In genomic region chr7:95863-96260, GRCh38 we compare ENCODE assay signal across 16 cellular contexts.
"Had no signal": no experiment of that assay in that cellular context is flagged by ENCODE, and none has a peak within 500 bp of the region (broad histone marks: within the 10 kb centered on the region; RNA-seq: fewer than 3 reads in every experiment).

No MANE protein-coding gene starts in this region.

- H3K4me1 ChIP-seq: right atrium auricular region had no signal

- ATAC-seq: left ventricle myocardium superior; natural killer cell treated with Interleukin-12 subunit alpha and Interleukin-12 subunit beta and Interleukin-15 and Interleukin-18, amount 100 ng/mL, for 72 hours; stimulated activated naive B cell treated with anti-CD40 and anti-IgM and Interleukin-4, amounts not matched to agents 10 μg/mL and 1 μg/mL and 100 μg/mL, for 72 hours had no signal

- H3K27ac ChIP-seq: right atrium auricular region, transverse colon had no signal

- H3K27me3 ChIP-seq: right atrium auricular region, transverse colon had no signal

- H3K4me3 ChIP-seq: right atrium auricular region, transverse colon had no signal

- H3K27ac Mint-ChIP-seq: activated T-cell treated with anti-CD3 and anti-CD28 coated beads, Interleukin-2, amount 50 U/mL, for 24 hours; natural killer cell treated with Interleukin-12 subunit alpha and Interleukin-12 subunit beta and Interleukin-15 and Interleukin-18, amount 100 ng/mL, for 72 hours; progenitor cell of endocrine pancreas; stimulated activated naive B cell treated with anti-CD40 and anti-IgM and Interleukin-4, amounts not matched to agents 10 μg/mL and 1 μg/mL and 100 μg/mL, for 72 hours had no signal

- DNase-seq: activated naive CD4-positive, alpha-beta T cell treated with anti-CD3 and anti-CD28 coated beads, Interleukin-2, amount 50 U/mL, for 16 hours; activated T-cell treated with anti-CD3 and anti-CD28 coated beads, Interleukin-2, amount 50 U/mL, for 24 hours; hippocampal formation; kidney glomerular epithelial cell; left ventricle myocardium superior; mesenchymal stem cell; occipital lobe; stimulated activated CD4-positive, alpha-beta T cell treated with anti-CD3 and anti-CD28 coated beads, Interleukin-15, amount 100 ng/mL, for 24 hours; stimulated activated CD4-positive, alpha-beta T cell treated with anti-CD3 and anti-CD28 coated beads, Interleukin-4, amount 100 ng/mL, for 1 hour; stimulated activated naive B cell treated with anti-CD40 and anti-IgM and Interleukin-4, amounts not matched to agents 10 μg/mL and 1 μg/mL and 100 μg/mL, for 72 hours; substantia nigra; T-helper 2 cell; transverse colon had no signal

- H3K36me3 ChIP-seq: right atrium auricular region, transverse colon had no signal

- H3K9me3 Mint-ChIP-seq: natural killer cell treated with Interleukin-12 subunit alpha and Interleukin-12 subunit beta and Interleukin-15 and Interleukin-18, amount 100 ng/mL, for 72 hours had no signal

- H3K4me3 Mint-ChIP-seq: activated T-cell treated with anti-CD3 and anti-CD28 coated beads, Interleukin-2, amount 50 U/mL, for 24 hours; natural killer cell treated with Interleukin-12 subunit alpha and Interleukin-12 subunit beta and Interleukin-15 and Interleukin-18, amount 100 ng/mL, for 72 hours; stimulated activated naive B cell treated with anti-CD40 and anti-IgM and Interleukin-4, amounts not matched to agents 10 μg/mL and 1 μg/mL and 100 μg/mL, for 72 hours had no signal

- H3K36me3 Mint-ChIP-seq: natural killer cell treated with Interleukin-12 subunit alpha and Interleukin-12 subunit beta and Interleukin-15 and Interleukin-18, amount 100 ng/mL, for 72 hours had no signal
